1 cellular context compared by ENCODE assay signal in the genomic region with DNA sequence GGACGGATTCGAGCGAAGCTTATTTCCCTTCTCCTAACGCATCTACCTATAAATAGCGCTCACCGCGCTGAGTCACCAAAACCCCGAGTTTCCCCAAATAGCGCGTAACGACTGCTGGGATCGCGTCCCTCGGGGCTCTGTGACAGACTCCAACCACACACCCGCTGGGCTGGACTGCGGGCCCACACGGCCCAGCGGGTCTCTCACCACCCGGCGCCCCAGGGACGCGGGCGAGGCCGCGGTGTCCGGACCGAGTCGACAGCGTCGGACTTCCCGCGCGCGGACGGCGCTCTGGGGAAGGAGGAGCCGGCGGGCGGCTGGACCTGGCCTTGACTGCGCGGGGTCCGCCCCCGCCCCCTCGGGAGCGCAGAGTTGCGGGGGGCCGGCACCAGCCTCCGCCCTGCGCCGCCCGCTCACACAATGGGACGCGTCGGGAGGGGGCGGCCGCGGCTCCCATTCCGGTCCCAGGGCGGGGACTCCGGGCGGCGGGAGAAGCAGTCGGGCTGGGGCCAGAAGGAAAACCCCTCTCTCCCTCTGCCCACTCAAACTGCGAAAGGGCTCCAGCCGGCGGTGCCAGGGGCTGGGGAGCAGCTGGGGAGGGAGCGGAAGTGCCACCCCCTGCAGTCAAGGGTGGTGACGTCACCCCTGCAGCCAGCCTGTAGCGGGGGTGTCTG.
TF ChIP-seq lines count a peak whose summit lies in the region.

No MANE protein-coding gene starts in this region.

TF ChIP-seq in SK-N-SH, 30 proteins besides CTCF, POLR2A, EP300 and RAD21 (continued from another document):
- TF ChIP-seq SIN3A (IDR thresholded peaks at IDR 0.05; ENCODE audit: borderline replicate concordance, low read depth, low read length) (peak; percentile 46; the same call in 1 of the 2 replicates), TEAD4 (IDR thresholded peaks at IDR 0.05; ENCODE audit: borderline replicate concordance, insufficient read depth) (0 out of 2 replicates have a peak, but pooled peaks have one; percentile 13), JUND (IDR thresholded peaks at IDR 0.05) (no peak), RXRA (IDR thresholded peaks at IDR 0.05; ENCODE audit: borderline replicate concordance, low read depth) (no peak; the same call in 1 of the 2 replicates), GABPA (IDR thresholded peaks at IDR 0.05; ENCODE audit: low read depth) (peak; percentile 67), TCF12 (IDR thresholded peaks at IDR 0.05) (peak; percentile 51), POLR2AphosphoS5 (IDR thresholded peaks at IDR 0.05; ENCODE audit: low read depth, low read length) (peak; percentile 69), EZH2phosphoT487 (IDR thresholded peaks at IDR 0.05; ENCODE audit: borderline replicate concordance, low read depth) (no peak), FOXM1 (IDR thresholded peaks at IDR 0.05; ENCODE audit: low read depth) (no peak), FOXJ3 (CRISPR knock-in tag; IDR thresholded peaks at IDR 0.05) (no peak), MEF2A (IDR thresholded peaks at IDR 0.05; ENCODE audit: borderline replicate concordance, low read depth) (peak; percentile 86; the same call in 1 of the 2 replicates), FOSL2 (IDR thresholded peaks at IDR 0.05; ENCODE audit: borderline replicate concordance, low read depth) (peak; percentile 47; the same call in 1 of the 2 replicates), CHD2 (IDR thresholded peaks at IDR 0.05; ENCODE audit: low read length, partially characterized antibody) (peak; percentile 9), RCOR1 (IDR thresholded peaks at IDR 0.05; ENCODE audit: low read length) (no peak), GATA2 (CRISPR knock-in tag; IDR thresholded peaks at IDR 0.05) (no peak)
- TF ChIP-seq, protein P1, sequence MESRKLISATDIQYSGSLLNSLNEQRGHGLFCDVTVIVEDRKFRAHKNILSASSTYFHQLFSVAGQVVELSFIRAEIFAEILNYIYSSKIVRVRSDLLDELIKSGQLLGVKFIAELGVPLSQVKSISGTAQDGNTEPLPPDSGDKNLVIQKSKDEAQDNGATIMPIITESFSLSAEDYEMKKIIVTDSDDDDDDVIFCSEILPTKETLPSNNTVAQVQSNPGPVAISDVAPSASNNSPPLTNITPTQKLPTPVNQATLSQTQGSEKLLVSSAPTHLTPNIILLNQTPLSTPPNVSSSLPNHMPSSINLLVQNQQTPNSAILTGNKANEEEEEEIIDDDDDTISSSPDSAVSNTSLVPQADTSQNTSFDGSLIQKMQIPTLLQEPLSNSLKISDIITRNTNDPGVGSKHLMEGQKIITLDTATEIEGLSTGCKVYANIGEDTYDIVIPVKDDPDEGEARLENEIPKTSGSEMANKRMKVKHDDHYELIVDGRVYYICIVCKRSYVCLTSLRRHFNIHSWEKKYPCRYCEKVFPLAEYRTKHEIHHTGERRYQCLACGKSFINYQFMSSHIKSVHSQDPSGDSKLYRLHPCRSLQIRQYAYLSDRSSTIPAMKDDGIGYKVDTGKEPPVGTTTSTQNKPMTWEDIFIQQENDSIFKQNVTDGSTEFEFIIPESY (IDR thresholded peaks at IDR 0.05; ENCODE audit: borderline replicate concordance, low read depth), result no peak
- TF ChIP-seq, protein P2, sequence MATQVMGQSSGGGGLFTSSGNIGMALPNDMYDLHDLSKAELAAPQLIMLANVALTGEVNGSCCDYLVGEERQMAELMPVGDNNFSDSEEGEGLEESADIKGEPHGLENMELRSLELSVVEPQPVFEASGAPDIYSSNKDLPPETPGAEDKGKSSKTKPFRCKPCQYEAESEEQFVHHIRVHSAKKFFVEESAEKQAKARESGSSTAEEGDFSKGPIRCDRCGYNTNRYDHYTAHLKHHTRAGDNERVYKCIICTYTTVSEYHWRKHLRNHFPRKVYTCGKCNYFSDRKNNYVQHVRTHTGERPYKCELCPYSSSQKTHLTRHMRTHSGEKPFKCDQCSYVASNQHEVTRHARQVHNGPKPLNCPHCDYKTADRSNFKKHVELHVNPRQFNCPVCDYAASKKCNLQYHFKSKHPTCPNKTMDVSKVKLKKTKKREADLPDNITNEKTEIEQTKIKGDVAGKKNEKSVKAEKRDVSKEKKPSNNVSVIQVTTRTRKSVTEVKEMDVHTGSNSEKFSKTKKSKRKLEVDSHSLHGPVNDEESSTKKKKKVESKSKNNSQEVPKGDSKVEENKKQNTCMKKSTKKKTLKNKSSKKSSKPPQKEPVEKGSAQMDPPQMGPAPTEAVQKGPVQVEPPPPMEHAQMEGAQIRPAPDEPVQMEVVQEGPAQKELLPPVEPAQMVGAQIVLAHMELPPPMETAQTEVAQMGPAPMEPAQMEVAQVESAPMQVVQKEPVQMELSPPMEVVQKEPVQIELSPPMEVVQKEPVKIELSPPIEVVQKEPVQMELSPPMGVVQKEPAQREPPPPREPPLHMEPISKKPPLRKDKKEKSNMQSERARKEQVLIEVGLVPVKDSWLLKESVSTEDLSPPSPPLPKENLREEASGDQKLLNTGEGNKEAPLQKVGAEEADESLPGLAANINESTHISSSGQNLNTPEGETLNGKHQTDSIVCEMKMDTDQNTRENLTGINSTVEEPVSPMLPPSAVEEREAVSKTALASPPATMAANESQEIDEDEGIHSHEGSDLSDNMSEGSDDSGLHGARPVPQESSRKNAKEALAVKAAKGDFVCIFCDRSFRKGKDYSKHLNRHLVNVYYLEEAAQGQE (IDR thresholded peaks at IDR 0.05; ENCODE audit: low read depth, low read length), result no peak; the same call in 1 of the 2 replicates
- TF ChIP-seq, protein P3, sequence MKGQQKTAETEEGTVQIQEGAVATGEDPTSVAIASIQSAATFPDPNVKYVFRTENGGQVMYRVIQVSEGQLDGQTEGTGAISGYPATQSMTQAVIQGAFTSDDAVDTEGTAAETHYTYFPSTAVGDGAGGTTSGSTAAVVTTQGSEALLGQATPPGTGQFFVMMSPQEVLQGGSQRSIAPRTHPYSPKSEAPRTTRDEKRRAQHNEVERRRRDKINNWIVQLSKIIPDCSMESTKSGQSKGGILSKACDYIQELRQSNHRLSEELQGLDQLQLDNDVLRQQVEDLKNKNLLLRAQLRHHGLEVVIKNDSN (IDR thresholded peaks at IDR 0.05; ENCODE audit: borderline replicate concordance, low read depth), result peak; percentile 92
TF ChIP-seq in SK-N-SH: peak in this region for 15.
